ENCODE assay signal across 8 cellular contexts in genomic region chr2:95231723-95232122, GRCh38. TPM values are rescaled to one million over a fixed set of nuclear protein-coding genes. Genes with fewer than 3 reads are reported as not detected.
DNase-seq lines count a peak whose midpoint lies in the region; ATAC-seq and TF ChIP-seq lines count a peak whose summit lies in the region.

No MANE protein-coding gene starts in this region.

- H3K4me2 ChIP-seq in OCI-LY7 (ENCODE audit: low read length): no peak overlapping the region

- H2AFZ ChIP-seq in OCI-LY7 (ENCODE audit: low read length): no peak overlapping the region

- H3K27me3 Mint-ChIP-seq in activated CD4-positive, alpha-beta T cell treated with anti-CD3 and anti-CD28 coated beads, Interleukin-2, amount 10 ng/mL, durations not matched to agents 24 days and 14 days: no peaks in the 10 kb centered on the region
- no peaks in the 10 kb centered on the region for H3K27me3 Mint-ChIP-seq in chondrocyte (ENCODE audit: low read depth)

- intact Hi-C loops in activated CD4-positive, alpha-beta T cell treated with anti-CD3 and anti-CD28 coated beads, Interleukin-2, amount 10 ng/mL, durations not matched to agents 24 days and 14 days (cut with micrococcal nuclease): no loop called here
- intact Hi-C loops in OCI-LY7 (cut with micrococcal nuclease; ENCODE audit: unreplicated experiment): no loop called here

- no peak overlapping the region for H3K4me3 ChIP-seq in OCI-LY7 (ENCODE audit: low read depth, low read length, poor library complexity, severe bottlenecking)

- H4K20me1 ChIP-seq in OCI-LY7 (ENCODE audit: insufficient read depth, low read length): no peaks in the 10 kb centered on the region

- CTCF ChIA-PET in OCI-LY7 (lab: Charles Lee; ENCODE audit: unreplicated experiment): interaction anchor here (1.1 kb wide), 1 partner anchor 9 kb away, joined by 4 read pairs; no protein-coding TSS in a partner anchor

- no peak overlapping the region for H3K27ac Mint-ChIP-seq in activated CD4-positive, alpha-beta T cell treated with anti-CD3 and anti-CD28 coated beads, Interleukin-2, amount 10 ng/mL, durations not matched to agents 24 days and 14 days
- no peak overlapping the region for H3K27ac Mint-ChIP-seq in chondrocyte (ENCODE audit: unreplicated experiment)

- no peak overlapping the region for H3K27ac ChIP-seq in OCI-LY7 (ENCODE audit: low read depth, low read length, poor library complexity, severe bottlenecking)

- peak; percentile 69 for DNase-seq in activated CD4-positive, alpha-beta T cell treated with anti-CD3 and anti-CD28 coated beads, Interleukin-2, amount 10 ng/mL, durations not matched to agents 24 days and 14 days
- no peak for DNase-seq in activated CD4-positive, alpha-beta T cell treated with anti-CD3 and anti-CD28 coated beads for 4 hours
- DNase-seq in HuH-7 (ENCODE audit: low spot score) (peak; percentile 66), OCI-LY7 (ENCODE audit: low spot score) (peak; percentile 58), chondrocyte (ENCODE audit: low spot score) (no peak), lung microvascular endothelial cell (ENCODE audit: low read depth in 2 of 2) (peak; percentile 63 to 66)

- H3K36me3 ChIP-seq in OCI-LY7 (ENCODE audit: insufficient read depth, low read length): no peaks in the 10 kb centered on the region

- H3K9me2 ChIP-seq in OCI-LY7 (ENCODE audit: insufficient read depth, low read length): no peaks in the 10 kb centered on the region

- H3K36me3 Mint-ChIP-seq in activated CD4-positive, alpha-beta T cell treated with anti-CD3 and anti-CD28 coated beads, Interleukin-2, amount 10 ng/mL, durations not matched to agents 24 days and 14 days (ENCODE audit: low read depth): no peaks in the 10 kb centered on the region
- H3K36me3 Mint-ChIP-seq in chondrocyte (ENCODE audit: low read depth): peaks cover 6% of the 10 kb centered on the region

- TF ChIP-seq CTCF in OCI-LY7 (conservative IDR thresholded peaks at IDR 0.05; ENCODE audit: low read length) (peak; percentile 90), chondrocyte (IDR thresholded peaks at IDR 0.05) (peak; percentile 73)

- POLR2A ChIA-PET in OCI-LY7 (lab: Charles Lee): no interaction called here

- H3K79me2 ChIP-seq in OCI-LY7 (ENCODE audit: insufficient read depth, low read depth, low read length): no peaks in the 10 kb centered on the region

- H3K4me1 Mint-ChIP-seq in activated CD4-positive, alpha-beta T cell treated with anti-CD3 and anti-CD28 coated beads, Interleukin-2, amount 10 ng/mL, durations not matched to agents 24 days and 14 days: no peaks in the 10 kb centered on the region
- no peaks in the 10 kb centered on the region for H3K4me1 Mint-ChIP-seq in chondrocyte (ENCODE audit: low read depth)

- BruUV-seq in OCI-LY7 (replicated peaks; lab: Mats Ljungman, UMichigan): no TSS peak

- no peaks in the 10 kb centered on the region for H3K4me1 ChIP-seq in OCI-LY7 (ENCODE audit: insufficient read depth, low read length, poor library complexity, severe bottlenecking)

- H3K9me3 ChIP-seq in OCI-LY7 (ENCODE audit: low read length): no peaks in the 10 kb centered on the region

- H3K4me3 Mint-ChIP-seq in activated CD4-positive, alpha-beta T cell treated with anti-CD3 and anti-CD28 coated beads, Interleukin-2, amount 10 ng/mL, durations not matched to agents 24 days and 14 days: no peak overlapping the region
- no peak overlapping the region for H3K4me3 Mint-ChIP-seq in chondrocyte (ENCODE audit: unreplicated experiment)

- peaks cover 18% of the 10 kb centered on the region for H3K9me3 Mint-ChIP-seq in activated CD4-positive, alpha-beta T cell treated with anti-CD3 and anti-CD28 coated beads, Interleukin-2, amount 10 ng/mL, durations not matched to agents 24 days and 14 days
- H3K9me3 Mint-ChIP-seq in chondrocyte (ENCODE audit: low read depth): peaks cover 57% of the 10 kb centered on the region

- ATAC-seq in HG02981 (IDR thresholded peaks at IDR 0.05; ENCODE audit: unreplicated experiment) (no peak), HG03439 (IDR thresholded peaks at IDR 0.05; ENCODE audit: unreplicated experiment) (no peak)

RNA-seq across cellular contexts. Expression of gene ZNF892, which starts 24.4 kb away (rescaled TPM):
- 4.7 and 5.5 TPM in 2 replicates for total RNA-seq in activated CD4-positive, alpha-beta T cell treated with anti-CD3 and anti-CD28 coated beads, Interleukin-2, amount 10 ng/mL, durations not matched to agents 24 days and 14 days
- total RNA-seq in OCI-LY7 (2014; rRNA removed; shearing (Covaris generic)): 3.1 and 4.7 TPM in 2 replicates
- 2.9 and 4.6 TPM in 2 replicates for total RNA-seq in OCI-LY7 (2022)
- total RNA-seq in chondrocyte: 4.7 to 6.0 TPM (median 4.8 TPM) in 3 replicates
- 4.4 and 4.8 TPM in 2 replicates for total RNA-seq in lung microvascular endothelial cell

RNA-seq across cellular contexts. Expression of gene PROM2, which starts 42.5 kb away (rescaled TPM):
- total RNA-seq in activated CD4-positive, alpha-beta T cell treated with anti-CD3 and anti-CD28 coated beads, Interleukin-2, amount 10 ng/mL, durations not matched to agents 24 days and 14 days: 0.54 and 1.4 TPM in 2 replicates
- 0.36 and 0.47 TPM in 2 replicates for total RNA-seq in OCI-LY7 (2014; rRNA removed; shearing (Covaris generic))
- total RNA-seq in OCI-LY7 (2022) (1.2 TPM in 1 of 2 replicates, not detected in the other), chondrocyte (1.5 to 1.7 TPM (median 1.7 TPM) in 3 replicates), lung microvascular endothelial cell (0.20 and 0.22 TPM in 2 replicates)

Comparison
In these comparisons a context has a peak if more than half of its experiments do, and no peak if none do; other contexts are left out.
1. DNase-seq: peak in activated CD4-positive, alpha-beta T cell treated with anti-CD3 and anti-CD28 coated beads, Interleukin-2, amount 10 ng/mL, durations not matched to agents 24 days and 14 days (single experiment), HuH-7 (single experiment), OCI-LY7 (single experiment) and lung microvascular endothelial cell (2 of 2); none in activated CD4-positive, alpha-beta T cell treated with anti-CD3 and anti-CD28 coated beads for 4 hours (0 of 2) and chondrocyte (single experiment).